In the genomic region with DNA sequence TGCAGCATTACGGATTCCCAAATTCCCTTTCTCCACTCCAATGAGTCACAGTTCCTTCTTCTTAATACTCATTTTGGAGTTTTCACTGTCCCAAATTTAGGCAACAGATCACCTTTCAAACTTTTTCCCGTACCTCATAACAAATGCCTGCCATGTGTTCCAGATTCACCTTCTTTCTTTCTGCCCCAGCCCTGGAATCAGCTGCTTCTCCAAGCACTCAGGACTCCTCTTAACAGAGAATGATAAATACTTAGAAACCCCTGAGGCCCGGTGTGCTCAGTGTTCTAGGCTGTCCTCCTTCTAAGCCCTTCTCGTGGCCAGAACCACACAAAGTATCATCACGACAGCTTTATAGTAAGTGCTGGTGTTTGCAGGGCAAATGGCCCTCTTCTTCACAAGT, we compare ENCODE assay signal across 23 cellular contexts. TPM values are rescaled to one million over a fixed set of nuclear protein-coding genes. Genes with fewer than 3 reads are reported as not detected.
A peak's percentile ranks its signal among the peaks of the same experiment; 100 is the strongest.
DNase-seq lines count a peak whose midpoint lies in the region; FAIRE-seq and TF ChIP-seq lines count a peak whose summit lies in the region.
"Had no signal": no experiment of that assay in that cellular context is flagged by ENCODE, and none has a peak within 500 bp of the region (broad histone marks: within the 10 kb centered on the region; RNA-seq: fewer than 3 reads in every experiment).

No MANE protein-coding gene starts in this region.

- no peak overlapping the region for H3K27ac Mint-ChIP-seq in MCF 10A (ENCODE audit: low read depth, unreplicated experiment)

- H3K4me3 ChIP-seq in breast epithelium (no peak overlapping the region), SK-N-MC (no peak overlapping the region), esophagus muscularis mucosa (no peak overlapping the region)
- H3K4me3 ChIP-seq: ovary had no signal

- H3K27me3 Mint-ChIP-seq in MCF 10A (ENCODE audit: insufficient read depth, unreplicated experiment), result no peaks in the 10 kb centered on the region

- TF ChIP-seq POLR2A in breast epithelium (IDR thresholded peaks at IDR 0.05) (no peak), esophagus muscularis mucosa (IDR thresholded peaks at IDR 0.05; ENCODE audit: low read depth) (no peak)

- H3K9me3 ChIP-seq in breast epithelium (no peaks in the 10 kb centered on the region), SK-N-MC (ENCODE audit: low read depth, low read length) (no peaks in the 10 kb centered on the region), esophagus muscularis mucosa (no peaks in the 10 kb centered on the region)
- H3K9me3 ChIP-seq: ovary had no signal

- TF ChIP-seq CTCF in MCF 10A (IDR thresholded peaks at IDR 0.05; ENCODE audit: unreplicated experiment), result no peak
- TF ChIP-seq CTCF in breast epithelium (IDR thresholded peaks at IDR 0.05), result no peak
- no peak for TF ChIP-seq CTCF in esophagus muscularis mucosa (IDR thresholded peaks at IDR 0.05)

- no peaks in the 10 kb centered on the region for H3K9me3 Mint-ChIP-seq in MCF 10A (ENCODE audit: unreplicated experiment)

- CTCF ChIA-PET in MCF 10A (lab: Yijun Ruan, JAX), result no interaction called here

- H3K27me3 ChIP-seq in breast epithelium (no peaks in the 10 kb centered on the region), esophagus muscularis mucosa (no peaks in the 10 kb centered on the region)
- H3K27me3 ChIP-seq: ovary had no signal

- no peak for FAIRE-seq in RCC 7860 (lab: Jason Lieb, UNC)
- FAIRE-seq: frontal cortex, islet of Langerhans had no signal

- no peaks in the 10 kb centered on the region for H3K4me1 ChIP-seq in breast epithelium
- peaks cover 0 to 31% (median 30%) of the 10 kb centered on the region in 4 donors for H3K4me1 ChIP-seq in esophagus muscularis mucosa

- no peak for TF ChIP-seq EP300 in esophagus muscularis mucosa (IDR thresholded peaks at IDR 0.05)

- TSS peak; percentile 3 for BruUV-seq in MCF 10A (replicated peaks; lab: Mats Ljungman, UMichigan)

- intact Hi-C loops in MCF 10A (cut with micrococcal nuclease), result no loop called here
- intact Hi-C loops in breast epithelium (cut with DNase I; ENCODE audit: low total_unique reads), result no loop called here
- intact Hi-C loops in esophagus muscularis mucosa (cut with DNase I), result no loop called here

- no peak for DNase-seq in MCF 10A (ENCODE audit: unreplicated experiment)
- DNase-seq in breast epithelium (ENCODE audit: low spot score in 2 of 2), result no peak
- DNase-seq in SK-N-MC (ENCODE audit: low read depth, low spot score), result no peak
- DNase-seq in esophagus muscularis mucosa (ENCODE audit: extremely low spot score), result no peak
- DNase-seq in HUDEP-2 (lab: John Stamatoyannopoulos, UW; ENCODE audit: unreplicated experiment in 76 of 76), result no peak
- no peak for DNase-seq in RCC 7860 (ENCODE audit: low spot score)
- DNase-seq in activated CD4-positive, CD25-positive, alpha-beta regulatory T cell treated with anti-CD3 and anti-CD28 coated beads, Interleukin-2, amount 50 U/mL, for 72 hours, result no peak
- DNase-seq: activated CD8-positive, alpha-beta memory T cell treated with anti-CD3 and anti-CD28 coated beads for 24 hours; central memory CD4-positive, alpha-beta T cell; COR-L47; effector CD4-positive, alpha-beta T cell; hippocampal formation; NCI-H2081; NCI-H446; ovary; stimulated activated CD4-positive, alpha-beta T cell treated with anti-CD3 and anti-CD28 coated beads, Interleukin-15, amount 100 ng/mL, for 24 hours; WERI-Rb-1 had no signal

- peak overlapping the region in 1 of 2 donors; percentile 9 for H3K27ac ChIP-seq in breast epithelium
- H3K27ac ChIP-seq in SK-N-MC, result peak overlapping the region; percentile 18; the same call in 1 of the 2 replicates
- H3K27ac ChIP-seq in esophagus muscularis mucosa (replicated peaks in 1 of 4), result peak overlapping the region in 3 of 4 donors; percentile 38 to 60 (median 40)
- H3K27ac ChIP-seq: KMS-11, ovary, WERI-Rb-1 had no signal

- peaks cover 86% of the 10 kb centered on the region for H3K36me3 Mint-ChIP-seq in MCF 10A (ENCODE audit: insufficient read depth, unreplicated experiment)

- H3K4me1 Mint-ChIP-seq in MCF 10A (ENCODE audit: insufficient read depth, unreplicated experiment), result peaks cover 5% of the 10 kb centered on the region

- no peak overlapping the region for H3K4me3 Mint-ChIP-seq in MCF 10A (ENCODE audit: unreplicated experiment)

- POLR2A ChIA-PET in MCF 10A (lab: Yijun Ruan, JAX), result no interaction called here

- H3K36me3 ChIP-seq in breast epithelium, result no peaks in the 10 kb centered on the region
- H3K36me3 ChIP-seq in SK-N-MC (ENCODE audit: insufficient read depth, low read length), result peaks cover 84% of the 10 kb centered on the region
- peaks cover 35 to 100% (median 85%) of the 10 kb centered on the region in 4 donors for H3K36me3 ChIP-seq in esophagus muscularis mucosa
- H3K36me3 ChIP-seq: ovary had no signal

- H3K9ac ChIP-seq in SK-N-MC (ENCODE audit: insufficient read length), result no peak overlapping the region
- H3K9ac ChIP-seq: KMS-11 had no signal

- WGBS in esophagus muscularis mucosa, result 69% methylated on average over 5 of the region's 5 CpGs

RNA-seq across cellular contexts. Expression of gene CSNK1D, which starts 14.9 kb away (rescaled TPM):
- total RNA-seq in MCF 10A (2022) (191 and 193 TPM in 2 replicates), breast epithelium (10 to 100 TPM; 50.7 to 85.9 (median 75.2) TPM), esophagus muscularis mucosa (10 to 100 TPM; 47.2 to 65.5 (median 61.0) TPM)

RNA-seq across cellular contexts. Expression of gene SLC16A3, which starts 29.7 kb away (rescaled TPM):
- 268 and 350 TPM in 2 replicates for total RNA-seq in MCF 10A (2022)
- total RNA-seq in breast epithelium, result 10 to 100 TPM; 10.2 to 22.6 (median 17.3) TPM
- total RNA-seq in esophagus muscularis mucosa, result 10 to 100 TPM; 17.0 to 28.8 (median 23.4) TPM

RNA-seq across cellular contexts. Expression of gene CCDC57, which starts 45.9 kb away (rescaled TPM):
- total RNA-seq in MCF 10A (2022) (86.8 and 87.3 TPM in 2 replicates), breast epithelium (10 to 100 TPM; 13.4 to 56.9 (median 52.8) TPM), esophagus muscularis mucosa (10 to 100 TPM in 3 of 4 donors, 1 to 10 TPM in 1; 8.4 to 21.6 (median 16.4) TPM)

RNA-seq across cellular contexts. Expression of gene CD7, which starts 58.9 kb away (rescaled TPM):
- total RNA-seq in MCF 10A (2022) (0.63 and 0.71 TPM in 2 replicates), breast epithelium (1 to 10 TPM in 2 of 3 donors, not detected in 1; 1.3 to 1.8 TPM), esophagus muscularis mucosa (1 to 10 TPM in 2 of 4 donors, under 1 TPM in 1, not detected in 1; 0.91 to 5.7 (median 2.0) TPM)
- total RNA-seq: Daoy, frontal cortex, SK-MEL-5, temporal lobe had no signal
